In the genomic region with DNA sequence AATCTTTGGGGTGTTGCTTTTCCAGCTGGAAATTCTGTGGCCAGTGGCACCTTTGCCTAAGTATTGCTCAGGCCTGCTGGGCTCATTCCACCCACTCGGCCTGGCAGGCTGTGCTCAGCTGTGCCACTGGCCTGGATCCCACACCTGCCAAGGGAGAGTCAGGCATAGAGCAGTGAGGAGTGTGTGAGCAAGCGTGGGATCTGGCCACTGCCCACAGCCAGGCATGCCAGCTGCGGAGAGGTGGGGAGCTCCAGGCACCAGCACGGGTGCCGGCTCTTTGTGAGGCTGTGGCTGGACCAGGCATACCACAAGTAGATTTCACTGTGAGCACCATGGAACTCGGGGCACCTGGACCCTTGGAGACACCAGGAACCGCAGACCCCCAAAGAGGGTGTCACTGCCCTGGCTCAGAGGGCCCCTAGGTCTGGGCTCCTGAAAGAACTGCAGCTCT, we compare ENCODE assay signal across 17 cellular contexts.
DNase-seq lines count a peak whose midpoint lies in the region; ATAC-seq and TF ChIP-seq lines count a peak whose summit lies in the region.
"Had no signal": no experiment of that assay in that cellular context is flagged by ENCODE, and none has a peak within 500 bp of the region (broad histone marks: within the 10 kb centered on the region; RNA-seq: fewer than 3 reads in every experiment).

No MANE protein-coding gene starts in this region.

- H3K4me3 Mint-ChIP-seq in CD8-positive, alpha-beta memory T cell = no peak overlapping the region
- H3K4me3 Mint-ChIP-seq: CD8-positive, alpha-beta T cell had no signal

- peaks cover under 1 to 7% (median 4%) of the 10 kb centered on the region in 5 donors for H3K9me3 Mint-ChIP-seq in CD8-positive, alpha-beta memory T cell
- H3K9me3 Mint-ChIP-seq: CD8-positive, alpha-beta T cell had no signal

- H3K36me3 ChIP-seq in MG63 (no peaks in the 10 kb centered on the region), esophagus muscularis mucosa (no peaks in the 10 kb centered on the region), aorta (ENCODE audit: control insufficient read depth in 1 of 2, insufficient read depth in 2 of 2, low read length in 1 of 2) (no peaks in the 10 kb centered on the region)
- no peaks in the 10 kb centered on the region for H3K36me3 ChIP-seq in CD8-positive, alpha-beta memory T cell (ENCODE audit: insufficient read depth, low read length)
- H3K36me3 ChIP-seq: BE2C had no signal

- no peaks in the 10 kb centered on the region for H3K9me3 ChIP-seq in MG63
- no peaks in the 10 kb centered on the region for H3K9me3 ChIP-seq in esophagus muscularis mucosa
- no peaks in the 10 kb centered on the region for H3K9me3 ChIP-seq in aorta (ENCODE audit: control insufficient read depth, low read length)
- H3K9me3 ChIP-seq in CD8-positive, alpha-beta memory T cell (ENCODE audit: low read length) = no peaks in the 10 kb centered on the region
- H3K9me3 ChIP-seq: BE2C had no signal

- no peak for TF ChIP-seq EP300 in esophagus muscularis mucosa (IDR thresholded peaks at IDR 0.05)

- intact Hi-C loops in esophagus muscularis mucosa (cut with DNase I) (no loop called here), aorta (cut with DNase I) (no loop called here)

- no peak for TF ChIP-seq POLR2A in esophagus muscularis mucosa (IDR thresholded peaks at IDR 0.05; ENCODE audit: low read depth)

- whole genome bisulfite sequencing in esophagus muscularis mucosa = 80% methylated on average over 1 of the region's 7 CpGs
- WGBS in aorta, 2 donors = 55 to 60% methylated on average over 7 of the region's 7 CpGs

- no peaks in the 10 kb centered on the region for H3K4me1 ChIP-seq in esophagus muscularis mucosa
- H3K4me1 ChIP-seq in aorta (ENCODE audit: control insufficient read depth in 1 of 2, insufficient read depth in 2 of 2, low read length in 2 of 2) = no peaks in the 10 kb centered on the region
- H3K4me1 ChIP-seq in CD8-positive, alpha-beta memory T cell (ENCODE audit: insufficient read depth, low read length) = no peaks in the 10 kb centered on the region

- H3K36me3 Mint-ChIP-seq in CD8-positive, alpha-beta memory T cell = no peaks in the 10 kb centered on the region
- H3K36me3 Mint-ChIP-seq: CD8-positive, alpha-beta T cell had no signal

- H3K27ac Mint-ChIP-seq in CD8-positive, alpha-beta memory T cell = no peak overlapping the region
- H3K27ac Mint-ChIP-seq: CD8-positive, alpha-beta T cell had no signal

- DNase-seq in MG63 (peak; percentile 22), esophagus muscularis mucosa (ENCODE audit: extremely low spot score) (peak; percentile 88), myocyte (ENCODE audit: low read depth) (peak; percentile 75), aorta (no peak), NCI-H446 (lab: John Stamatoyannopoulos, UW) (no peak), GM13976 (ENCODE audit: low spot score) (no peak)
- no peak for DNase-seq in CD8-positive, alpha-beta memory T cell
- DNase-seq: BE2C; CD8-positive, alpha-beta T cell; DND-41; GF-D8; NCI-H1092; NCI-H187; NCI-H2171; NCI-H510A; SHP77 treated with DMSO at 0.1 percent for 48 hours had no signal

- no peaks in the 10 kb centered on the region for H3K27me3 ChIP-seq in MG63
- H3K27me3 ChIP-seq in esophagus muscularis mucosa = peaks cover 0 to 11% (median 0%) of the 10 kb centered on the region in 4 donors
- no peaks in the 10 kb centered on the region for H3K27me3 ChIP-seq in aorta (ENCODE audit: control insufficient read depth in 1 of 2, insufficient read depth in 2 of 2, low read length in 1 of 2)
- no peaks in the 10 kb centered on the region for H3K27me3 ChIP-seq in CD8-positive, alpha-beta memory T cell (ENCODE audit: insufficient read depth, low read length, poor library complexity, severe bottlenecking)
- H3K27me3 ChIP-seq: BE2C had no signal

- CTCF ChIA-PET in CD8-positive, alpha-beta memory T cell (lab: Charles Lee) = no interaction called here

- H3K4me3 ChIP-seq in MG63 (no peak overlapping the region), esophagus muscularis mucosa (no peak overlapping the region), aorta (ENCODE audit: low read length in 2 of 2) (no peak overlapping the region)
- no peak overlapping the region for H3K4me3 ChIP-seq in CD8-positive, alpha-beta memory T cell (ENCODE audit: low read length)
- H3K4me3 ChIP-seq: K562 had no signal

- in situ Hi-C loops in GM13976 (cut with MboI; ENCODE audit: low sequenced_read_pairs, unreplicated experiment) = no loop called here

- POLR2A ChIA-PET in CD8-positive, alpha-beta memory T cell (lab: Charles Lee) = no interaction called here

- TF ChIP-seq CTCF in esophagus muscularis mucosa (IDR thresholded peaks at IDR 0.05) (no peak), GM13976 (IDR thresholded peaks at IDR 0.05; ENCODE audit: borderline replicate concordance, control extremely low read depth, extremely low read depth, insufficient read depth, missing control alignments) (no peak)

- no peak overlapping the region for H3K27ac ChIP-seq in esophagus muscularis mucosa (replicated peaks in 1 of 4)
- no peak overlapping the region for H3K27ac ChIP-seq in aorta (ENCODE audit: low read depth in 1 of 2, low read length in 2 of 2)
- H3K27ac ChIP-seq in CD8-positive, alpha-beta memory T cell (ENCODE audit: low read depth, low read length) = no peak overlapping the region

- no peaks in the 10 kb centered on the region for H3K4me1 Mint-ChIP-seq in CD8-positive, alpha-beta memory T cell

- H3K27me3 Mint-ChIP-seq in CD8-positive, alpha-beta memory T cell = no peaks in the 10 kb centered on the region

- ATAC-seq in aorta (ENCODE audit: low FRiP score) = peak; percentile 33
- ATAC-seq: CD8-positive, alpha-beta T cell; K562 had no signal

Comparison
In these comparisons a context has a peak if more than half of its experiments do, and no peak if none do; other contexts are left out.
1. DNase-seq: peak in MG63 (single experiment), esophagus muscularis mucosa (single experiment) and myocyte (single experiment); none in aorta (0 of 2), NCI-H446 (0 of 2), CD8-positive, alpha-beta memory T cell (0 of 5) and GM13976 (single experiment).